ENCODE assay signal across 23 cellular contexts in the genomic region with DNA sequence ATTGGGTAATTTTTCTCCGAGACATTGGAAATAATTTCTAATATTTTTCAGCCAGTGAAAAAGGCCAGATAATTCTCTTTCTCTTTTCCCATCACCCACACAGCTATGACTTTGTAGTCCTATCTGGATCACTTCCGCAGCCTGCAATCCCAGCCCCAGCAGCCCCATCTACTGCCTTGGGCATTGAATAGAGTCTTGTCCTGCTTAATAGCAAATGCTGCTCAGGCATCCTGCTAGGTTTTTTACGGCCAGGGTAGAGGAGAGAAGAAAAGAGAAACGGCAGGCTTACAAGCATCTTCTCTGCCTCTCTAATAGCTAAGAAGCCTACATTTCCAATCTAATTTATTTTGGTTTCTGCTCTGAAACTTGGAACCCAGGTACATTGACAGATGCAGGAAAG.
"Had no signal": no experiment of that assay in that cellular context is flagged by ENCODE, and none has a peak within 500 bp of the region (broad histone marks: within the 10 kb centered on the region; RNA-seq: fewer than 3 reads in every experiment).

No MANE protein-coding gene starts in this region.

- H3K4me3 Mint-ChIP-seq: activated naive CD8-positive, alpha-beta T cell; activated T-cell treated with anti-CD3 and anti-CD28 coated beads, Interleukin-2, amount 50 U/mL, for 4 hours; naive B cell; neural crest cell; stimulated activated naive CD8-positive, alpha-beta T cell treated with anti-CD3 and anti-CD28 coated beads, Interleukin-15, Interleukin-2, amounts not matched to agents 100 ng/mL and 50 ng/mL, for 24 hours had no signal

- H3K9me3 ChIP-seq: adrenal gland, ascending aorta, spleen, tibial artery had no signal

- H3K36me3 Mint-ChIP-seq: activated naive CD8-positive, alpha-beta T cell; naive B cell had no signal

- ATAC-seq: activated T-cell treated with anti-CD3 and anti-CD28 coated beads, Interleukin-2, amount 50 U/mL, for 4 hours had no signal

- H3K9me3 Mint-ChIP-seq: activated T-cell treated with anti-CD3 and anti-CD28 coated beads, Interleukin-2, amount 50 U/mL, for 4 hours; activated T-helper 2 cell treated with anti-CD3 and anti-CD28 coated beads, Interferon-gamma antibody, Interleukin-2, Interleukin-4, amounts not matched to agents 10 μg/mL and 5 μg/mL and 100 μg/mL, durations not matched to agents 14 hours and 24 hours and 36 hours; neural crest cell; stimulated activated naive CD8-positive, alpha-beta T cell treated with anti-CD3 and anti-CD28 coated beads, Interleukin-15, Interleukin-2, amounts not matched to agents 100 ng/mL and 50 ng/mL, for 24 hours had no signal

- H3K4me3 ChIP-seq: adrenal gland, ascending aorta, dorsolateral prefrontal cortex, spleen, tibial artery had no signal

- H3K27ac Mint-ChIP-seq: activated naive CD8-positive, alpha-beta T cell; activated T-helper 2 cell treated with anti-CD3 and anti-CD28 coated beads, Interferon-gamma antibody, Interleukin-2, Interleukin-4, amounts not matched to agents 10 μg/mL and 5 μg/mL and 100 μg/mL, durations not matched to agents 14 hours and 24 hours and 36 hours; naive B cell; progenitor cell of endocrine pancreas; stimulated activated naive CD8-positive, alpha-beta T cell treated with anti-CD3 and anti-CD28 coated beads, Interleukin-15, Interleukin-2, amounts not matched to agents 100 ng/mL and 50 ng/mL, for 24 hours had no signal

- H3K4me1 Mint-ChIP-seq: naive B cell, neural crest cell had no signal

- H3K4me1 ChIP-seq: adrenal gland, ascending aorta, spleen, tibial artery had no signal

- H3K27me3 Mint-ChIP-seq: naive B cell had no signal

- DNase-seq: activated CD4-positive, alpha-beta T cell treated with anti-CD3 and anti-CD28 coated beads for 1 hour; activated CD8-positive, alpha-beta memory T cell treated with anti-CD3 and anti-CD28 coated beads, Interleukin-2, amount 50 U/mL, for 4 hours; activated naive CD4-positive, alpha-beta T cell; activated T-cell treated with anti-CD3 and anti-CD28 coated beads, Interleukin-2, amount 50 U/mL, for 4 hours; brain microvascular endothelial cell; central memory CD4-positive, alpha-beta T cell; foreskin fibroblast; glutamatergic neuron; mesendoderm; naive B cell; retina; spleen; stimulated activated CD4-positive, alpha-beta T cell treated with anti-CD3 and anti-CD28 coated beads, Interleukin-4, amount 100 ng/mL, for 4 hours; T-helper 9 cell; tibial artery had no signal

- H3K27ac ChIP-seq: adrenal gland, ascending aorta, brain microvascular endothelial cell, spleen, tibial artery had no signal

- H3K27me3 ChIP-seq: adrenal gland, ascending aorta, brain microvascular endothelial cell, dorsolateral prefrontal cortex, spleen, tibial artery had no signal

- H3K36me3 ChIP-seq: adrenal gland, ascending aorta, brain microvascular endothelial cell, spleen, tibial artery had no signal
